Comparison of ENCODE assay signal across 18 cellular contexts in genomic region chr6:12336121-12336971, GRCh38. TPM values are rescaled to one million over a fixed set of nuclear protein-coding genes. Genes with fewer than 3 reads are reported as not detected.
DNase-seq lines count a peak whose midpoint lies in the region; ATAC-seq and TF ChIP-seq lines count a peak whose summit lies in the region.
"Had no signal": no experiment of that assay in that cellular context is flagged by ENCODE, and none has a peak within 500 bp of the region (broad histone marks: within the 10 kb centered on the region; RNA-seq: fewer than 3 reads in every experiment).

No MANE protein-coding gene starts in this region.

- ATAC-seq in GM18520 (IDR thresholded peaks at IDR 0.05; ENCODE audit: unreplicated experiment) (peak; percentile 38), HG02885 (IDR thresholded peaks at IDR 0.05; ENCODE audit: poor library complexity, unreplicated experiment) (peak; percentile 46), left ventricle myocardium superior (no peak)
- ATAC-seq: foreskin keratinocyte had no signal

- H3K9me3 ChIP-seq in SJSA1 (replicated peaks) = no peaks in the 10 kb centered on the region
- H3K9me3 ChIP-seq in mucosa of rectum (ENCODE audit: control insufficient read depth in 2 of 2, low read length in 2 of 2) = no peaks in the 10 kb centered on the region
- H3K9me3 ChIP-seq in esophagus muscularis mucosa = no peaks in the 10 kb centered on the region
- H3K9me3 ChIP-seq: HAP-1, right atrium auricular region, suprapubic skin had no signal

- H3K27ac ChIP-seq in SJSA1 (peak overlapping the region; percentile 91), mucosa of rectum (ENCODE audit: low read depth in 2 of 2, low read length in 2 of 2) (peak overlapping the region; percentile 45 to 48), esophagus muscularis mucosa (replicated peaks in 1 of 4) (no peak overlapping the region)
- H3K27ac ChIP-seq: cardiac muscle cell, foreskin keratinocyte, right atrium auricular region, suprapubic skin had no signal

- TF ChIP-seq EP300 in esophagus muscularis mucosa (IDR thresholded peaks at IDR 0.05) = no peak

- TF ChIP-seq POLR2A in esophagus muscularis mucosa (IDR thresholded peaks at IDR 0.05; ENCODE audit: low read depth) = no peak

- H3K4me3 ChIP-seq in SJSA1 = no peak overlapping the region
- no peak overlapping the region for H3K4me3 ChIP-seq in mucosa of rectum (ENCODE audit: low read length in 2 of 2)
- H3K4me3 ChIP-seq in esophagus muscularis mucosa = no peak overlapping the region
- H3K4me3 ChIP-seq: cardiac muscle cell, HAP-1, right atrium auricular region, suprapubic skin had no signal

- H3K4me1 ChIP-seq in SJSA1 (replicated peaks) (peaks cover 61% of the 10 kb centered on the region), mucosa of rectum (ENCODE audit: control insufficient read depth in 2 of 2, insufficient read depth in 2 of 2, low read length in 2 of 2) (peaks cover 25 to 44% of the 10 kb centered on the region in 2 donors), esophagus muscularis mucosa (no peaks in the 10 kb centered on the region)
- H3K4me1 ChIP-seq: foreskin keratinocyte, HAP-1, suprapubic skin had no signal

- 86% methylated on average over 5 of the region's 5 CpGs for WGBS in esophagus muscularis mucosa

- no peaks in the 10 kb centered on the region for H3K36me3 ChIP-seq in SJSA1
- no peaks in the 10 kb centered on the region for H3K36me3 ChIP-seq in mucosa of rectum (ENCODE audit: control insufficient read depth in 2 of 2, insufficient read depth in 2 of 2, low read length in 2 of 2)
- no peaks in the 10 kb centered on the region for H3K36me3 ChIP-seq in esophagus muscularis mucosa
- H3K36me3 ChIP-seq: cardiac muscle cell, HAP-1, right atrium auricular region, suprapubic skin had no signal

- H3K9ac ChIP-seq in mucosa of rectum (ENCODE audit: low read depth in 1 of 2, low read length in 2 of 2) = no peak overlapping the region

- H3K27me3 ChIP-seq in SJSA1 (replicated peaks) (no peaks in the 10 kb centered on the region), mucosa of rectum (ENCODE audit: control insufficient read depth in 2 of 2, insufficient read depth in 2 of 2, low read length in 2 of 2) (no peaks in the 10 kb centered on the region), esophagus muscularis mucosa (peaks cover 0 to 12% (median under 1%) of the 10 kb centered on the region in 4 donors)
- H3K27me3 ChIP-seq: cardiac muscle cell, foreskin keratinocyte, right atrium auricular region, suprapubic skin had no signal

- intact Hi-C loops in esophagus muscularis mucosa (cut with DNase I) (no loop called here), left ventricle myocardium superior (cut with micrococcal nuclease) (no loop called here)

- TF ChIP-seq CTCF in esophagus muscularis mucosa (IDR thresholded peaks at IDR 0.05) = no peak

- DNase-seq in SJSA1 (ENCODE audit: low read depth in 1 of 2, low spot score in 2 of 2) = peak; percentile 91 to 97
- DNase-seq in esophagus muscularis mucosa (ENCODE audit: extremely low spot score) = no peak
- DNase-seq in left ventricle myocardium superior = no peak
- no peak for DNase-seq in NCI-H226
- no peak for DNase-seq in pons (ENCODE audit: low spot score)
- DNase-seq: activated CD4-positive, alpha-beta T cell treated with anti-CD3 and anti-CD28 coated beads, Interleukin-2, amount 50 U/mL, for 48 hours; activated T-cell treated with anti-CD3 and anti-CD28 coated beads, Interleukin-2, amount 50 U/mL, for 48 hours; foreskin keratinocyte; mammary epithelial cell; NCI-H2029; NCI-H526 treated with DMSO at 0.1 percent for 48 hours had no signal

RNA-seq across cellular contexts. Expression of gene EDN1, which starts 46.2 kb away (rescaled TPM):
- 39.7 and 45.5 TPM in 2 replicates for total RNA-seq in SJSA1 (2014; rRNA removed; shearing (Covaris generic))
- total RNA-seq in esophagus muscularis mucosa (10 to 100 TPM in 3 of 4 donors, 1 to 10 TPM in 1; 5.4 to 29.1 (median 23.0) TPM), left ventricle myocardium superior (2.7 TPM)

Comparison
In these comparisons a context has a peak if more than half of its experiments do, and no peak if none do; other contexts are left out.
1. DNase-seq: peak in SJSA1 (2 of 2); none in esophagus muscularis mucosa (single experiment), left ventricle myocardium superior (single experiment), NCI-H226 (single experiment) and pons (single experiment).
2. H3K27ac ChIP-seq: peak in SJSA1 (single experiment) and mucosa of rectum (2 of 2); none in esophagus muscularis mucosa (0 of 4).